8 cellular contexts compared by ENCODE assay signal in genomic region chr7:151028131-151028947, GRCh38. TPM values are rescaled to one million over a fixed set of nuclear protein-coding genes. Genes with fewer than 3 reads are reported as not detected.
DNase-seq lines count a peak whose midpoint lies in the region; ATAC-seq and TF ChIP-seq lines count a peak whose summit lies in the region.

Gene ABCB8, plus strand, starts transcription at chr7:151028450. Its CDS starts 66 bp downstream, at chr7:151028516.

- H3K4me1 Mint-ChIP-seq in CD4-positive, alpha-beta T cell (ENCODE audit: low read depth) = peaks cover 41% of the 10 kb centered on the region
- peaks cover 47% of the 10 kb centered on the region for H3K4me1 Mint-ChIP-seq in dendritic cell treated with granulocyte-macrophage colony-stimulating factor and Interleukin-4, amounts not matched to agents 40 ng/mL and 50 ng/mL, for 4 days (ENCODE audit: low read depth)

- H3K4me1 ChIP-seq in left lung = peaks cover 8 to 11% of the 10 kb centered on the region in 2 donors

- H3K27ac ChIP-seq in CD4-positive, alpha-beta T cell (ENCODE audit: low read depth, low read length) = peak within 1 kb of the TSS; percentile 80
- peak within 1 kb of the TSS; percentile 81 to 89 for H3K27ac ChIP-seq in left lung

- H3K36me3 Mint-ChIP-seq in CD4-positive, alpha-beta T cell (ENCODE audit: low read depth) = peaks cover 29% of the 10 kb centered on the region
- H3K36me3 Mint-ChIP-seq in dendritic cell treated with granulocyte-macrophage colony-stimulating factor and Interleukin-4, amounts not matched to agents 40 ng/mL and 50 ng/mL, for 4 days (ENCODE audit: low read depth) = peaks cover 15% of the 10 kb centered on the region

- H3K9me3 ChIP-seq in CD4-positive, alpha-beta T cell (ENCODE audit: control insufficient read depth, low read length) = no peaks in the 10 kb centered on the region
- H3K9me3 ChIP-seq in left lung = no peaks in the 10 kb centered on the region

- DNase-seq in CD4-positive, alpha-beta T cell = peak; percentile 95 to 99 (median 97)
- DNase-seq in NCI-H774 (lab: John Stamatoyannopoulos, UW) (peak; percentile 98), left lung (peak; percentile 97 to 98)
- peak; percentile 98 for DNase-seq in activated CD4-positive, alpha-beta T cell treated with anti-CD3 and anti-CD28 coated beads, Interleukin-2, amount 50 U/mL, for 4 hours
- peak; percentile 96 to 97 for DNase-seq in stimulated activated CD4-positive, alpha-beta T cell treated with anti-CD3 and anti-CD28 coated beads, Interleukin-2, amount 100 ng/mL, for 48 hours

- peak within 1 kb of the TSS; percentile 65 to 75 for H3K4me3 ChIP-seq in left lung

- peaks cover 0 to under 1% of the 10 kb centered on the region in 2 donors for H3K36me3 ChIP-seq in left lung

- POLR2A ChIA-PET in CD4-positive, alpha-beta T cell (lab: Charles Lee) = interaction anchor here (0.7 to 2.4 kb wide), 25 partner anchors 10 to 659 kb away, joined by 3 to 77 read pairs (median 4); partner anchors contain the start of genes AGAP3, CDK5, FASTK and GIMAP8

- CTCF ChIA-PET in CD4-positive, alpha-beta T cell (lab: Charles Lee) = interaction anchor here (0.7 to 4.0 kb wide), 16 partner anchors 10 to 1766 kb away, joined by 3 to 39 read pairs (median 4); partner anchors contain the start of genes ABCF2, NUB1, SLC4A2 and TMUB1

- no peaks in the 10 kb centered on the region for H3K9me3 Mint-ChIP-seq in CD4-positive, alpha-beta T cell
- H3K9me3 Mint-ChIP-seq in dendritic cell treated with granulocyte-macrophage colony-stimulating factor and Interleukin-4, amounts not matched to agents 40 ng/mL and 50 ng/mL, for 4 days = no peaks in the 10 kb centered on the region

- intact Hi-C loops in CD4-positive, alpha-beta T cell (cut with DNase I, micrococcal nuclease) = loop anchor here (1.0 to 2.0 kb wide), 6 partner anchors 14 to 83 kb away; partner anchors contain the start of genes FASTK (in 1 of the 2), SLC4A2 (in 1 of the 2) and TMUB1 (in 1 of the 2)
- intact Hi-C loops in dendritic cell treated with granulocyte-macrophage colony-stimulating factor and Interleukin-4, amounts not matched to agents 40 ng/mL and 50 ng/mL, for 4 days (cut with micrococcal nuclease) = loop anchor here (1.0 to 2.0 kb wide), 3 partner anchors 30 to 60 kb away; partner anchors contain the start of gene TMUB1
- intact Hi-C loops in left lung (cut with DNase I) = no loop called here

- ATAC-seq in CD4-positive, alpha-beta T cell (ENCODE audit: poor library complexity) = peak; percentile 90
- peak; percentile 94 for ATAC-seq in GM19397 (IDR thresholded peaks at IDR 0.05; ENCODE audit: unreplicated experiment)
- ATAC-seq in HG03571 (IDR thresholded peaks at IDR 0.05; ENCODE audit: unreplicated experiment) = peak; percentile 95
- peak; percentile 95 for ATAC-seq in left lung

- H3K27ac Mint-ChIP-seq in CD4-positive, alpha-beta T cell = peak within 1 kb of the TSS; percentile 98
- peak within 1 kb of the TSS; percentile 91 for H3K27ac Mint-ChIP-seq in dendritic cell treated with granulocyte-macrophage colony-stimulating factor and Interleukin-4, amounts not matched to agents 40 ng/mL and 50 ng/mL, for 4 days

- peak within 1 kb of the TSS; percentile 96 for H3K4me3 Mint-ChIP-seq in CD4-positive, alpha-beta T cell
- peak within 1 kb of the TSS; percentile 93 for H3K4me3 Mint-ChIP-seq in dendritic cell treated with granulocyte-macrophage colony-stimulating factor and Interleukin-4, amounts not matched to agents 40 ng/mL and 50 ng/mL, for 4 days

- peak; percentile 63 for TF ChIP-seq CTCF in CD4-positive, alpha-beta T cell (IDR thresholded peaks at IDR 0.05)
- TF ChIP-seq CTCF in left lung (IDR thresholded peaks at IDR 0.05) = peak; percentile 24 to 36

- no peaks in the 10 kb centered on the region for H3K27me3 Mint-ChIP-seq in CD4-positive, alpha-beta T cell
- H3K27me3 Mint-ChIP-seq in dendritic cell treated with granulocyte-macrophage colony-stimulating factor and Interleukin-4, amounts not matched to agents 40 ng/mL and 50 ng/mL, for 4 days = peaks cover 27% of the 10 kb centered on the region

- no peaks in the 10 kb centered on the region for H3K27me3 ChIP-seq in CD4-positive, alpha-beta T cell (ENCODE audit: control insufficient read depth, insufficient read depth, low read length)
- peaks cover 0 to 6% of the 10 kb centered on the region in 2 donors for H3K27me3 ChIP-seq in left lung

RNA-seq across cellular contexts. Expression of gene ABCB8, which starts in this region (rescaled TPM):
- 10 to 100 TPM; 57.0 to 62.2 TPM for total RNA-seq in CD4-positive, alpha-beta T cell
- total RNA-seq in left lung = 10 to 100 TPM; 47.5 to 52.1 TPM

Comparison
In these comparisons a context has a peak if more than half of its experiments do, and no peak if none do; other contexts are left out.
1. Peak in every context shown above with its lines: DNase-seq, ATAC-seq, H3K4me3 ChIP-seq and H3K27ac ChIP-seq.
2. intact Hi-C loops: an anchor here in CD4-positive, alpha-beta T cell (1.0 to 2.0 kb wide) and dendritic cell treated with granulocyte-macrophage colony-stimulating factor and Interleukin-4, amounts not matched to agents 40 ng/mL and 50 ng/mL, for 4 days (1.0 to 2.0 kb wide); none called in left lung.